15 cellular contexts compared by ENCODE assay signal in genomic region chr17:73393962-73394361, GRCh38.
A peak's percentile ranks its signal among the peaks of the same experiment; 100 is the strongest.
DNase-seq lines count a peak whose midpoint lies in the region; ATAC-seq, FAIRE-seq and TF ChIP-seq lines count a peak whose summit lies in the region.
"Had no signal": no experiment of that assay in that cellular context is flagged by ENCODE, and none has a peak within 500 bp of the region (broad histone marks: within the 10 kb centered on the region; RNA-seq: fewer than 3 reads in every experiment).

No MANE protein-coding gene starts in this region.

- H3K36me3 ChIP-seq in IMR-90 (ENCODE audit: control insufficient read depth, insufficient read depth, low read length) (no peaks in the 10 kb centered on the region), bronchial epithelial cell (ENCODE audit: control insufficient read depth, insufficient read depth, low read length) (peaks cover 17% of the 10 kb centered on the region), neuronal stem cell (replicated peaks in 1 of 2; ENCODE audit: control insufficient read depth in 2 of 2, insufficient read depth in 2 of 2, low read length in 2 of 2) (peaks cover 55 to 58% of the 10 kb centered on the region in 2 donors)
- H3K36me3 ChIP-seq: pancreas had no signal

- CTCF ChIA-PET in IMR-90 (lab: Yijun Ruan, JAX), result no interaction called here

- no peak overlapping the region for H4K91ac ChIP-seq in IMR-90 (ENCODE audit: insufficient read depth, low read depth, low read length)
- H4K91ac ChIP-seq in neuronal stem cell (ENCODE audit: low read depth, low read length, poor library complexity), result no peak overlapping the region

- H3K4me2 ChIP-seq in IMR-90 (ENCODE audit: low read depth, low read length) (no peak overlapping the region), neuronal stem cell (ENCODE audit: insufficient read depth, low read length, poor library complexity, severe bottlenecking) (no peak overlapping the region)
- H3K4me2 ChIP-seq: PC-9 had no signal

- H3K9me3 ChIP-seq in IMR-90 (ENCODE audit: control insufficient read depth, insufficient read depth, low read length) (no peaks in the 10 kb centered on the region), neuronal stem cell (replicated peaks in 1 of 2; ENCODE audit: control insufficient read depth in 2 of 2, insufficient read depth in 1 of 2, low read depth in 1 of 2, low read length in 2 of 2) (peaks cover 0 to 2% of the 10 kb centered on the region in 2 donors)
- H3K9me3 ChIP-seq: pancreas had no signal

- H3K18ac ChIP-seq in IMR-90 (ENCODE audit: low read depth, low read length) (no peak overlapping the region), neuronal stem cell (ENCODE audit: low read length) (no peak overlapping the region)

- intact Hi-C loops in IMR-90 (cut with micrococcal nuclease), result no loop called here

- H3K4ac ChIP-seq in IMR-90 (ENCODE audit: low read depth, low read length), result no peak overlapping the region
- no peak overlapping the region for H3K4ac ChIP-seq in neuronal stem cell (ENCODE audit: low read length)

- H2BK120ac ChIP-seq in IMR-90 (ENCODE audit: low read depth, low read length), result no peak overlapping the region
- H2BK120ac ChIP-seq in neuronal stem cell (ENCODE audit: low read depth, low read length), result no peak overlapping the region

- H3K23ac ChIP-seq in IMR-90 (ENCODE audit: low read depth, low read length), result no peak overlapping the region
- peak overlapping the region; percentile 51 for H3K23ac ChIP-seq in neuronal stem cell (ENCODE audit: low read depth, low read length, poor library complexity)

- POLR2A ChIA-PET in IMR-90 (lab: Charles Lee; ENCODE audit: unreplicated experiment), result no interaction called here

- H2AK5ac ChIP-seq in IMR-90 (ENCODE audit: low read depth, low read length) (no peak overlapping the region), neuronal stem cell (ENCODE audit: low read depth, low read length) (no peak overlapping the region)

- no peak overlapping the region for H3K56ac ChIP-seq in IMR-90 (ENCODE audit: extremely low read depth, insufficient read depth, low read length)

- no peaks in the 10 kb centered on the region for H3K79me1 ChIP-seq in IMR-90 (ENCODE audit: low read depth in 1 of 2, low read length in 2 of 2)
- H3K79me1 ChIP-seq in neuronal stem cell (ENCODE audit: low read depth, low read length), result peaks cover 2% of the 10 kb centered on the region

- TF ChIP-seq CTCF in IMR-90 (conservative IDR thresholded peaks at IDR 0.05; ENCODE audit: low read depth, low read length) (no peak), bronchial epithelial cell (IDR thresholded peaks at IDR 0.05; ENCODE audit: insufficient read depth, low read length, severe bottlenecking) (no peak)

- in situ Hi-C loops in IMR-90 (cut with MboI; ENCODE audit: low sequenced_read_pairs), result no loop called here

- BruUV-seq in IMR-90 (replicated peaks; lab: Mats Ljungman, UMichigan), result no TSS peak

- TF ChIP-seq POLR2A in IMR-90 (IDR thresholded peaks at IDR 0.05; ENCODE audit: low read depth, low read length), result no peak

- no peak overlapping the region for H2AK9ac ChIP-seq in IMR-90 (replicated peaks; ENCODE audit: low read depth, low read length, poor library complexity)

- no peak for ATAC-seq in IMR-90 (ENCODE audit: low read depth)

- 88% methylated on average over 4 of the region's 11 CpGs; no CpG with 5 or more reads in 1 of the 2 experiments for WGBS in IMR-90 (ENCODE audit: extremely low coverage in 2 of 2, insufficient read length in 1 of 2), 2 experiments
- no CpG with 5 or more reads among the region's 11 CpGs for WGBS in neuronal stem cell (ENCODE audit: extremely low coverage in 2 of 2, insufficient read length in 2 of 2, insufficient replicate concordance in 1 of 2), 2 donors

- H3K4me3 ChIP-seq in IMR-90 (ENCODE audit: insufficient read depth, low read depth, low read length), result no peak overlapping the region
- no peak overlapping the region for H3K4me3 ChIP-seq in bronchial epithelial cell (ENCODE audit: low read depth, low read length)
- H3K4me3 ChIP-seq in neuronal stem cell (ENCODE audit: low read length in 2 of 2), result peak overlapping the region in 1 of 2 donors; percentile 30
- H3K4me3 ChIP-seq: pancreas, PC-9 had no signal

- FAIRE-seq in bronchial epithelial cell (lab: Jason Lieb, UNC), result no peak
- FAIRE-seq: pancreas had no signal

- dilution Hi-C loops in IMR-90 (cut with HindIII; ENCODE audit: low sequenced_read_pairs, unreplicated experiment), result no loop called here

- H3K9me1 ChIP-seq in IMR-90 (ENCODE audit: insufficient read depth, low read length), result no peaks in the 10 kb centered on the region

- H3K4me1 ChIP-seq in IMR-90 (ENCODE audit: control insufficient read depth, insufficient read depth, low read length), result no peaks in the 10 kb centered on the region
- H3K4me1 ChIP-seq in neuronal stem cell (ENCODE audit: control insufficient read depth in 2 of 2, insufficient read depth in 1 of 2, low read depth in 1 of 2, low read length in 2 of 2), result peaks cover 20 to 31% of the 10 kb centered on the region in 2 donors
- H3K4me1 ChIP-seq: pancreas had no signal

- no peak overlapping the region for H3K9ac ChIP-seq in IMR-90 (ENCODE audit: low read depth, low read length)
- H3K9ac ChIP-seq in neuronal stem cell (ENCODE audit: low read depth, low read length, poor library complexity), result no peak overlapping the region

- DNase-seq in NCI-H2227 (lab: John Stamatoyannopoulos, UW; ENCODE audit: unreplicated experiment), result peak; percentile 31
- no peak for DNase-seq in NCI-H2227 treated with DMSO at 0.1 percent for 48 hours (lab: John Stamatoyannopoulos, UW)
- peak; percentile 13 for DNase-seq in IMR-90
- peak; percentile 41 for DNase-seq in bronchial epithelial cell (ENCODE audit: low read depth)
- DNase-seq in neuronal stem cell (ENCODE audit: low spot score), result no peak
- no peak for DNase-seq in caudate nucleus (lab: John Stamatoyannopoulos, UW)
- no peak for DNase-seq in NCI-H524 treated with DMSO at 0.1 percent for 48 hours (lab: John Stamatoyannopoulos, UW)
- no peak for DNase-seq in dedifferentiated amniotic fluid mesenchymal stem cell (ENCODE audit: extremely low spot score)
- DNase-seq: activated CD8-positive, alpha-beta memory T cell treated with anti-CD3 and anti-CD28 coated beads for 24 hours; activated naive CD4-positive, alpha-beta T cell; KG1; NCI-H2029 treated with DMSO at 0.1 percent for 48 hours; PC-9 had no signal

- no peak overlapping the region for H3K14ac ChIP-seq in IMR-90 (replicated peaks; ENCODE audit: low read depth, low read length)
- no peak overlapping the region for H3K14ac ChIP-seq in neuronal stem cell (ENCODE audit: low read length)

- H2BK15ac ChIP-seq in IMR-90 (ENCODE audit: low read depth, low read length) (no peak overlapping the region), neuronal stem cell (ENCODE audit: low read length) (no peak overlapping the region)

- no peak overlapping the region for H4K5ac ChIP-seq in IMR-90 (ENCODE audit: low read depth, low read length)

- H3K27ac ChIP-seq in IMR-90 (ENCODE audit: insufficient read depth, low read length) (no peak overlapping the region), neuronal stem cell (replicated peaks; ENCODE audit: low read length) (no peak overlapping the region), caudate nucleus (ENCODE audit: low read depth, low read length) (no peak overlapping the region)
- H3K27ac ChIP-seq: epithelial cell of prostate, pancreas, PC-9 had no signal

- no peaks in the 10 kb centered on the region for H4K20me1 ChIP-seq in IMR-90 (ENCODE audit: insufficient read depth, low read length)

- H2BK5ac ChIP-seq in IMR-90 (ENCODE audit: low read depth, low read length, poor library complexity, severe bottlenecking) (no peak overlapping the region), neuronal stem cell (ENCODE audit: low read length) (no peak overlapping the region)

- TF ChIP-seq RAD21 in IMR-90 (IDR thresholded peaks at IDR 0.05; ENCODE audit: low read length), result no peak

- H3K27me3 ChIP-seq in IMR-90 (ENCODE audit: control insufficient read depth, insufficient read depth, low read length) (peaks cover 6% of the 10 kb centered on the region; the same call in 1 of the 2 replicates), bronchial epithelial cell (ENCODE audit: control insufficient read depth, insufficient read depth, low read length) (no peaks in the 10 kb centered on the region), neuronal stem cell (ENCODE audit: control insufficient read depth in 3 of 3, insufficient read depth in 3 of 3, low read depth in 1 of 3, low read length in 3 of 3) (no peaks in the 10 kb centered on the region)
- H3K27me3 ChIP-seq: pancreas had no signal

- H2AFZ ChIP-seq in IMR-90 (replicated peaks; ENCODE audit: low read length, poor library complexity), result no peak overlapping the region
- no peak overlapping the region for H2AFZ ChIP-seq in neuronal stem cell (ENCODE audit: low read length)
- H2AFZ ChIP-seq: PC-9 had no signal

- H2BK20ac ChIP-seq in IMR-90 (ENCODE audit: low read depth, low read length), result no peak overlapping the region

- no peak overlapping the region for H2BK12ac ChIP-seq in neuronal stem cell (ENCODE audit: low read length)

- H4K8ac ChIP-seq in IMR-90 (ENCODE audit: low read depth in 2 of 2, low read length in 2 of 2), result no peak overlapping the region
- peak overlapping the region; percentile 66 for H4K8ac ChIP-seq in neuronal stem cell (ENCODE audit: low read depth, low read length)

TF ChIP-seq in IMR-90, 13 proteins besides CTCF, POLR2A, EP300 and RAD21 (continues in another document):
- TF ChIP-seq MAZ (IDR thresholded peaks at IDR 0.05; ENCODE audit: borderline replicate concordance, low read depth, low read length) (no peak), RFX5 (IDR thresholded peaks at IDR 0.05; ENCODE audit: low read depth, low read length) (no peak), CHD1 (IDR thresholded peaks at IDR 0.05; ENCODE audit: low read depth, low read length) (no peak), ELK1 (IDR thresholded peaks at IDR 0.05; ENCODE audit: borderline replicate concordance, low read depth, low read length) (no peak), BHLHE40 (IDR thresholded peaks at IDR 0.05; ENCODE audit: low read depth, low read length) (no peak), USF2 (IDR thresholded peaks at IDR 0.05; ENCODE audit: low read depth, low read length) (no peak)

Comparison
In these comparisons a context has a peak if more than half of its experiments do, and no peak if none do; other contexts are left out.
1. DNase-seq: peak in NCI-H2227 (single experiment), IMR-90 (single experiment) and bronchial epithelial cell (single experiment); none in NCI-H2227 treated with DMSO at 0.1 percent for 48 hours (single experiment), neuronal stem cell (single experiment), caudate nucleus (0 of 61), NCI-H524 treated with DMSO at 0.1 percent for 48 hours (single experiment) and dedifferentiated amniotic fluid mesenchymal stem cell (single experiment).